ENCODE assay signal across 28 cellular contexts in the genomic region with DNA sequence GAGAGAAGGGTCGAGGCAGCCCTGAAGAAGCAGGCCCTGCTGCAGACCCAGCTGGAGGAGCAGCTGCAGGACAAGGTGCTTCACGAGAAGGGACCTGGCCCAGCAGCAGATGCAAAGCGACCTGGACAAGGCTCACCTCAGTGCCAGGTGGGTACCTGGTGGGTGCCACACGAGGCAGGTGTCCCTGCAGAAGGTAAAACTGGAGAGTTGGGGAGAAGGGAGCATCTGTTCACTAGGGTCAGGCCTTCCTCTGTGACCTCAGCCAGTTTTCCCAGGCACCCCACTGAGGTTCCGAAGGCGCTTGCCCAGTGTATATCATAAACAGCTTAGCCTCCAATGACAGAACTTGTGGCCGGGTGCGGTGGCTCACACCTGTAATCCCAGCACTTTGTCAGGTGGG.
"Had no signal": no experiment of that assay in that cellular context is flagged by ENCODE, and none has a peak within 500 bp of the region (broad histone marks: within the 10 kb centered on the region; RNA-seq: fewer than 3 reads in every experiment).

No MANE protein-coding gene starts in this region.

- H3K9me3 Mint-ChIP-seq: naive thymus-derived CD4-positive, alpha-beta T cell; natural killer cell treated with Interleukin-12 subunit alpha and Interleukin-12 subunit beta and Interleukin-15 and Interleukin-18, amount 100 ng/mL, for 72 hours; stimulated activated memory B cell treated with anti-CD40 and anti-IgM and Interleukin-4, amounts not matched to agents 10 μg/mL and 1 μg/mL and 100 μg/mL, for 72 hours; stimulated activated naive CD8-positive, alpha-beta T cell treated with anti-CD3 and anti-CD28 coated beads, Interleukin-15, amount 100 ng/mL, for 72 hours; type B pancreatic cell had no signal

- H3K4me3 Mint-ChIP-seq: natural killer cell treated with Interleukin-12 subunit alpha and Interleukin-12 subunit beta and Interleukin-15 and Interleukin-18, amount 100 ng/mL, for 72 hours; stimulated activated memory B cell treated with anti-CD40 and anti-IgM and Interleukin-4, amounts not matched to agents 10 μg/mL and 1 μg/mL and 100 μg/mL, for 72 hours; stimulated activated naive CD8-positive, alpha-beta T cell treated with anti-CD3 and anti-CD28 coated beads, Interleukin-15, amount 100 ng/mL, for 72 hours; type B pancreatic cell had no signal

- DNase-seq: heart right ventricle; kidney glomerular epithelial cell; left cardiac atrium; lower lobe of right lung; mammary epithelial cell; mesendoderm; midbrain; mucosa of descending colon; naive thymus-derived CD4-positive, alpha-beta T cell; nucleus accumbens; psoas muscle; right lobe of liver; stimulated activated CD4-positive, alpha-beta T cell treated with anti-CD3 and anti-CD28 coated beads, Interleukin-1b, Interleukin-23, amount 100 ng/mL, for 48 hours; stimulated activated CD4-positive, alpha-beta T cell treated with anti-CD3 and anti-CD28 coated beads, Interleukin-2, amount 100 ng/mL, for 48 hours; stimulated activated CD4-positive, alpha-beta T cell treated with anti-CD3 and anti-CD28 coated beads, Interleukin-4, amount 100 ng/mL, for 4 hours; stimulated activated CD8-positive, alpha-beta memory T cell treated with anti-CD3 and anti-CD28 coated beads, Interleukin-4, amount 100 ng/mL, for 48 hours; stimulated activated naive CD4-positive, alpha-beta T cell treated with Interleukin-2 at 50 U/mL for 16 hours; stimulated activated naive CD8-positive, alpha-beta T cell treated with anti-CD3 and anti-CD28 coated beads, Interleukin-15, amount 100 ng/mL, for 72 hours; substantia nigra; uterus had no signal

- H3K9ac ChIP-seq: parathyroid adenoma had no signal

- H3K4me3 ChIP-seq: heart right ventricle, hepatocyte, lower lobe of right lung, mucosa of descending colon, psoas muscle, right lobe of liver, smooth muscle cell, tibial nerve, uterus had no signal

- H3K27me3 ChIP-seq: hepatocyte, right lobe of liver, uterus had no signal

- H3K4me1 ChIP-seq: lower lobe of right lung, parathyroid adenoma, psoas muscle, right lobe of liver, uterus had no signal

- H3K36me3 ChIP-seq: heart right ventricle, lower lobe of right lung, right lobe of liver, tibial nerve, uterus had no signal

- H3K36me3 Mint-ChIP-seq: naive thymus-derived CD4-positive, alpha-beta T cell; natural killer cell treated with Interleukin-12 subunit alpha and Interleukin-12 subunit beta and Interleukin-15 and Interleukin-18, amount 100 ng/mL, for 72 hours; stimulated activated memory B cell treated with anti-CD40 and anti-IgM and Interleukin-4, amounts not matched to agents 10 μg/mL and 1 μg/mL and 100 μg/mL, for 72 hours; type B pancreatic cell had no signal

- H3K9me3 ChIP-seq: heart right ventricle, lower lobe of right lung, mucosa of descending colon, psoas muscle, right lobe of liver, tibial nerve, uterus had no signal

- H3K27ac ChIP-seq: heart right ventricle, hepatocyte, lower lobe of right lung, parathyroid adenoma, psoas muscle, right lobe of liver, tibial nerve, uterus had no signal

- H3K4me2 ChIP-seq: hepatocyte, smooth muscle cell had no signal

- ATAC-seq: heart right ventricle; left cardiac atrium; left lobe of liver; lower lobe of right lung; mucosa of descending colon; naive thymus-derived CD4-positive, alpha-beta T cell; natural killer cell treated with Interleukin-12 subunit alpha and Interleukin-12 subunit beta and Interleukin-15 and Interleukin-18, amount 100 ng/mL, for 72 hours; psoas muscle; right lobe of liver; stimulated activated memory B cell treated with anti-CD40 and anti-IgM and Interleukin-4, amounts not matched to agents 10 μg/mL and 1 μg/mL and 100 μg/mL, for 72 hours; stimulated activated naive CD8-positive, alpha-beta T cell treated with anti-CD3 and anti-CD28 coated beads, Interleukin-15, amount 100 ng/mL, for 72 hours had no signal

- H3K27ac Mint-ChIP-seq: naive thymus-derived CD4-positive, alpha-beta T cell; natural killer cell treated with Interleukin-12 subunit alpha and Interleukin-12 subunit beta and Interleukin-15 and Interleukin-18, amount 100 ng/mL, for 72 hours; stimulated activated memory B cell treated with anti-CD40 and anti-IgM and Interleukin-4, amounts not matched to agents 10 μg/mL and 1 μg/mL and 100 μg/mL, for 72 hours; stimulated activated naive CD8-positive, alpha-beta T cell treated with anti-CD3 and anti-CD28 coated beads, Interleukin-15, amount 100 ng/mL, for 72 hours; type B pancreatic cell had no signal

- H2AFZ ChIP-seq: hepatocyte, parathyroid adenoma had no signal
